ENCODE assay signal across 27 cellular contexts in genomic region chr7:101535333-101535732, GRCh38.
A peak's percentile ranks its signal among the peaks of the same experiment; 100 is the strongest.
DNase-seq lines count a peak whose midpoint lies in the region; ATAC-seq and TF ChIP-seq lines count a peak whose summit lies in the region.
"Had no signal": no experiment of that assay in that cellular context is flagged by ENCODE, and none has a peak within 500 bp of the region (broad histone marks: within the 10 kb centered on the region; RNA-seq: fewer than 3 reads in every experiment).

No MANE protein-coding gene starts in this region.

- H3K27ac ChIP-seq in VCaP: peak overlapping the region; percentile 29; the same call in 1 of the 2 replicates
- H3K27ac ChIP-seq: A549, breast epithelium, esophagus muscularis mucosa, hepatocyte, left ventricle myocardium inferior, sigmoid colon, WERI-Rb-1 had no signal

- ATAC-seq in GM19397 (IDR thresholded peaks at IDR 0.05; ENCODE audit: unreplicated experiment) (no peak), GM21390 (IDR thresholded peaks at IDR 0.05; ENCODE audit: unreplicated experiment) (no peak)
- ATAC-seq: A549; activated T-cell treated with anti-CD3 and anti-CD28 coated beads, Interleukin-2, amount 50 U/mL, for 4 hours; mucosa of descending colon had no signal

- TF ChIP-seq CTCF in VCaP (conservative IDR thresholded peaks at IDR 0.05): no peak

- DNase-seq in A172 (ENCODE audit: low spot score) (peak; percentile 61), LHCN-M2 (ENCODE audit: low read depth) (peak; percentile 29), myocyte (ENCODE audit: low read depth) (peak; percentile 96), cerebellar cortex (ENCODE audit: low spot score) (no peak)
- no peak for DNase-seq in activated effector memory CD4-positive, alpha-beta T cell treated with Interleukin-2 at 50 U/mL for 16 hours
- DNase-seq: activated CD4-positive, alpha-beta T cell treated with anti-CD3 and anti-CD28 coated beads, Interleukin-2, amount 10 ng/mL, durations not matched to agents 24 days and 14 days; activated naive CD4-positive, alpha-beta T cell; activated T-cell treated with anti-CD3 and anti-CD28 coated beads, Interleukin-2, amount 50 U/mL, for 4 hours; cortex of kidney; DMS79 treated with DMSO at 0.1 percent for 48 hours; endodermal cell; foreskin melanocyte; left ventricle myocardium inferior; mucosa of descending colon; NCI-H1694 treated with DMSO at 0.1 percent for 48 hours; NCI-H2171; NCI-H524 treated with DMSO at 0.1 percent for 48 hours; sigmoid colon; stimulated activated CD8-positive, alpha-beta memory T cell treated with anti-CD3 and anti-CD28 coated beads, Interleukin-4, amount 100 ng/mL, for 48 hours; WERI-Rb-1 had no signal

Comparison
In these comparisons a context has a peak if more than half of its experiments do, and no peak if none do; other contexts are left out.
1. DNase-seq: peak in A172 (single experiment), LHCN-M2 (single experiment) and myocyte (single experiment); none in cerebellar cortex (single experiment) and activated effector memory CD4-positive, alpha-beta T cell treated with Interleukin-2 at 50 U/mL for 16 hours (single experiment).